ENCODE assay signal across 15 cellular contexts in genomic region chr19:40724848-40725247, GRCh38. TPM values are rescaled to one million over a fixed set of nuclear protein-coding genes. Genes with fewer than 3 reads are reported as not detected.
DNase-seq lines count a peak whose midpoint lies in the region; ATAC-seq and TF ChIP-seq lines count a peak whose summit lies in the region.
"Had no signal": no experiment of that assay in that cellular context is flagged by ENCODE, and none has a peak within 500 bp of the region (broad histone marks: within the 10 kb centered on the region; RNA-seq: fewer than 3 reads in every experiment).

No MANE protein-coding gene starts in this region.

- H3K18ac ChIP-seq in mesenchymal stem cell (ENCODE audit: low read depth in 1 of 2, low read length in 2 of 2): no peak overlapping the region

- no peak overlapping the region for H4K91ac ChIP-seq in mesenchymal stem cell (ENCODE audit: low read length)

- H3K9ac ChIP-seq in mesenchymal stem cell (ENCODE audit: low read length): peak overlapping the region; percentile 36
- H3K9ac ChIP-seq: BLaER1 had no signal

- H2AFZ ChIP-seq in mesenchymal stem cell (ENCODE audit: low read depth, low read length): no peak overlapping the region

- H4K8ac ChIP-seq in mesenchymal stem cell (ENCODE audit: low read length): no peak overlapping the region

- intact Hi-C loops in vagina (cut with DNase I): no loop called here

- peaks cover 26% of the 10 kb centered on the region for H3K79me1 ChIP-seq in mesenchymal stem cell (replicated peaks; ENCODE audit: low read length, poor library complexity, severe bottlenecking)

- H3K9me3 ChIP-seq in mesenchymal stem cell (ENCODE audit: control insufficient read depth, low read length) (no peaks in the 10 kb centered on the region), vagina (no peaks in the 10 kb centered on the region)
- H3K9me3 ChIP-seq: BLaER1 had no signal

- H3K36me3 Mint-ChIP-seq in activated naive CD4-positive, alpha-beta T cell treated with anti-CD3 and anti-CD28 coated beads, Interleukin-2, amount 50 U/mL, for 72 hours: peaks cover 5 to 43% of the 10 kb centered on the region in 2 donors

- no peaks in the 10 kb centered on the region for H3K9me3 Mint-ChIP-seq in activated naive CD4-positive, alpha-beta T cell treated with anti-CD3 and anti-CD28 coated beads, Interleukin-2, amount 50 U/mL, for 72 hours
- H3K9me3 Mint-ChIP-seq: HFFc6 had no signal

- H2BK15ac ChIP-seq in mesenchymal stem cell (ENCODE audit: low read depth, poor library complexity, severe bottlenecking): no peak overlapping the region

- H2BK5ac ChIP-seq in mesenchymal stem cell (ENCODE audit: low read depth, low read length, poor library complexity, severe bottlenecking): no peak overlapping the region

- peak; percentile 32 to 65 for ATAC-seq in activated CD4-positive, CD25-positive, alpha-beta regulatory T cell treated with anti-CD3 and anti-CD28 coated beads, Interleukin-2, amount 50 U/mL, for 24 hours
- ATAC-seq in activated naive CD4-positive, alpha-beta T cell treated with anti-CD3 and anti-CD28 coated beads, Interleukin-2, amount 50 U/mL, for 72 hours: peak; percentile 92 to 97
- no peak for ATAC-seq in omental fat pad (ENCODE audit: low FRiP score)

- no peaks in the 10 kb centered on the region for H3K27me3 ChIP-seq in mesenchymal stem cell (ENCODE audit: control insufficient read depth in 1 of 2, insufficient read depth in 1 of 2, low read length in 2 of 2)
- no peaks in the 10 kb centered on the region for H3K27me3 ChIP-seq in vagina
- H3K27me3 ChIP-seq: BLaER1 had no signal

- TF ChIP-seq POLR2A in vagina (IDR thresholded peaks at IDR 0.05): no peak

- DNase-seq in activated CD4-positive, CD25-positive, alpha-beta regulatory T cell treated with anti-CD3 and anti-CD28 coated beads, Interleukin-2, amount 50 U/mL, for 72 hours: no peak
- DNase-seq in activated naive CD4-positive, alpha-beta T cell treated with anti-CD3 and anti-CD28 coated beads, Interleukin-2, amount 50 U/mL, for 72 hours (ENCODE audit: low spot score in 2 of 2): no peak
- no peak for DNase-seq in activated naive CD4-positive, alpha-beta T cell treated with Interleukin-2 at 50 U/mL for 16 hours
- no peak for DNase-seq in mesenchymal stem cell
- no peak for DNase-seq in vagina (ENCODE audit: extremely low spot score in 2 of 2)
- DNase-seq in omental fat pad (ENCODE audit: low spot score): no peak
- no peak for DNase-seq in retina
- DNase-seq: 8988T, HFFc6, MV-4-11, NCI-H1417 treated with DMSO at 0.1 percent for 48 hours, NCI-H2029, NCI-H524 had no signal

- H3K23ac ChIP-seq in mesenchymal stem cell (ENCODE audit: low read length in 2 of 2): no peak overlapping the region

- H3K4ac ChIP-seq in mesenchymal stem cell (ENCODE audit: low read depth in 1 of 2, low read length in 2 of 2): no peak overlapping the region

- H3K4me2 ChIP-seq in mesenchymal stem cell (ENCODE audit: low read length, poor library complexity, severe bottlenecking): no peak overlapping the region
- H3K4me2 ChIP-seq: BLaER1 had no signal

- H3K27ac Mint-ChIP-seq in activated naive CD4-positive, alpha-beta T cell treated with anti-CD3 and anti-CD28 coated beads, Interleukin-2, amount 50 U/mL, for 72 hours: peak overlapping the region; percentile 79 to 95
- H3K27ac Mint-ChIP-seq: HFFc6 had no signal

- H3K14ac ChIP-seq in mesenchymal stem cell (ENCODE audit: low read length in 2 of 2): no peak overlapping the region

- H3K4me3 ChIP-seq in mesenchymal stem cell (ENCODE audit: insufficient read depth in 1 of 2, low read depth in 1 of 2, low read length in 2 of 2): no peak overlapping the region
- no peak overlapping the region for H3K4me3 ChIP-seq in vagina
- H3K4me3 ChIP-seq: BLaER1 had no signal

- 95% methylated on average over 3 of the region's 3 CpGs for WGBS in mesenchymal stem cell

- H3K27ac ChIP-seq in mesenchymal stem cell (ENCODE audit: low read length, poor library complexity, severe bottlenecking) (no peak overlapping the region), vagina (peak overlapping the region; percentile 47)
- H3K27ac ChIP-seq: BLaER1 had no signal

- H3K4me1 ChIP-seq in mesenchymal stem cell (ENCODE audit: control insufficient read depth, insufficient read depth, low read depth, low read length) (peaks cover 10% of the 10 kb centered on the region), vagina (peaks cover 50% of the 10 kb centered on the region)

- H2BK12ac ChIP-seq in mesenchymal stem cell (ENCODE audit: low read length in 2 of 2): no peak overlapping the region

- peaks cover 40 to 52% of the 10 kb centered on the region in 2 experiments for H3K36me3 ChIP-seq in mesenchymal stem cell (ENCODE audit: control insufficient read depth in 1 of 2, insufficient read depth in 2 of 2, low read depth in 1 of 2, low read length in 2 of 2)
- peaks cover 4 to 63% of the 10 kb centered on the region in 2 donors for H3K36me3 ChIP-seq in vagina

- no peak for TF ChIP-seq CTCF in vagina (IDR thresholded peaks at IDR 0.05)
- TF ChIP-seq CTCF in omental fat pad (IDR thresholded peaks at IDR 0.05): no peak

- H2BK120ac ChIP-seq in mesenchymal stem cell (ENCODE audit: low read depth, low read length): no peak overlapping the region

- H2AK5ac ChIP-seq in mesenchymal stem cell (ENCODE audit: low read length, severe bottlenecking): no peak overlapping the region

RNA-seq across cellular contexts. Expression of gene ITPKC, which starts 7.9 kb away (rescaled TPM):
- 1 to 10 TPM; 8.3 to 9.4 TPM for total RNA-seq in activated naive CD4-positive, alpha-beta T cell treated with anti-CD3 and anti-CD28 coated beads, Interleukin-2, amount 50 U/mL, for 72 hours
- polyA plus RNA-seq in mesenchymal stem cell (2013, experiment 1 of 2): 8.5 TPM
- 8.0 TPM for polyA plus RNA-seq in mesenchymal stem cell (2013, experiment 2 of 2)
- total RNA-seq in vagina: 92.6 TPM
- total RNA-seq in omental fat pad: 100 to 1,000 TPM in 2 of 4 donors, 10 to 100 TPM in 2; 39.3 to 118 (median 91.9) TPM

RNA-seq across cellular contexts. Expression of gene COQ8B, which starts 8.2 kb away (rescaled TPM):
- 10 to 100 TPM; 25.5 to 39.8 TPM for total RNA-seq in activated naive CD4-positive, alpha-beta T cell treated with anti-CD3 and anti-CD28 coated beads, Interleukin-2, amount 50 U/mL, for 72 hours
- 12.5 TPM for polyA plus RNA-seq in mesenchymal stem cell (2013, experiment 1 of 2)
- 12.4 TPM for polyA plus RNA-seq in mesenchymal stem cell (2013, experiment 2 of 2)
- total RNA-seq in vagina (51.1 TPM), omental fat pad (10 to 100 TPM; 22.1 to 38.8 (median 28.1) TPM)

RNA-seq across cellular contexts. Expression of gene ACTMAP, which starts 25.4 kb away (rescaled TPM):
- 10 to 100 TPM; 21.4 to 23.2 TPM for total RNA-seq in activated naive CD4-positive, alpha-beta T cell treated with anti-CD3 and anti-CD28 coated beads, Interleukin-2, amount 50 U/mL, for 72 hours
- polyA plus RNA-seq in mesenchymal stem cell (2013, experiment 1 of 2): 5.2 TPM
- polyA plus RNA-seq in mesenchymal stem cell (2013, experiment 2 of 2): 5.4 TPM
- total RNA-seq in vagina (2.2 TPM), omental fat pad (1 to 10 TPM; 3.2 to 3.8 (median 3.5) TPM)

RNA-seq across cellular contexts. Expression of gene SNRPA, which starts 26.2 kb away (rescaled TPM):
- total RNA-seq in activated naive CD4-positive, alpha-beta T cell treated with anti-CD3 and anti-CD28 coated beads, Interleukin-2, amount 50 U/mL, for 72 hours: 100 to 1,000 TPM; 197 to 227 TPM
- 62.8 TPM for polyA plus RNA-seq in mesenchymal stem cell (2013, experiment 1 of 2)
- polyA plus RNA-seq in mesenchymal stem cell (2013, experiment 2 of 2): 61.8 TPM
- 72.7 TPM for total RNA-seq in vagina
- total RNA-seq in omental fat pad: 10 to 100 TPM; 34.8 to 46.8 (median 41.0) TPM

RNA-seq across cellular contexts. Expression of gene NUMBL, which starts 34.4 kb away (rescaled TPM):
- 10 to 100 TPM; 18.0 to 20.2 TPM for total RNA-seq in activated naive CD4-positive, alpha-beta T cell treated with anti-CD3 and anti-CD28 coated beads, Interleukin-2, amount 50 U/mL, for 72 hours
- 35.4 TPM for polyA plus RNA-seq in mesenchymal stem cell (2013, experiment 1 of 2)
- polyA plus RNA-seq in mesenchymal stem cell (2013, experiment 2 of 2): 35.3 TPM
- 66.0 TPM for total RNA-seq in vagina
- 100 to 1,000 TPM in 1 of 4 donors, 10 to 100 TPM in 3; 38.2 to 143 (median 45.3) TPM for total RNA-seq in omental fat pad
